ENCODE assay signal across 10 cellular contexts in genomic region chr6:127291495-127291894, GRCh38. TPM values are rescaled to one million over a fixed set of nuclear protein-coding genes. Genes with fewer than 3 reads are reported as not detected.
DNase-seq lines count a peak whose midpoint lies in the region; ATAC-seq lines count a peak whose summit lies in the region.
"Had no signal": no experiment of that assay in that cellular context is flagged by ENCODE, and none has a peak within 500 bp of the region (broad histone marks: within the 10 kb centered on the region; RNA-seq: fewer than 3 reads in every experiment).

No MANE protein-coding gene starts in this region.

- no peaks in the 10 kb centered on the region for H3K27me3 Mint-ChIP-seq in CD8-positive, alpha-beta memory T cell
- H3K27me3 Mint-ChIP-seq in effector memory CD8-positive, alpha-beta T cell, result no peaks in the 10 kb centered on the region

- ATAC-seq in GM19438 (IDR thresholded peaks at IDR 0.05; ENCODE audit: low read depth, unreplicated experiment), result peak; percentile 73
- ATAC-seq in HG03097 (IDR thresholded peaks at IDR 0.05; ENCODE audit: low FRiP score, unreplicated experiment), result peak; percentile 82
- peak; percentile 42 for ATAC-seq in effector memory CD8-positive, alpha-beta T cell (replicated peaks)
- ATAC-seq in left cardiac atrium, result no peak

- no peaks in the 10 kb centered on the region for H3K9me3 ChIP-seq in CD8-positive, alpha-beta memory T cell (ENCODE audit: low read length)

- H3K27ac ChIP-seq in CD8-positive, alpha-beta memory T cell (ENCODE audit: low read depth, low read length), result no peak overlapping the region
- H3K27ac ChIP-seq: KMS-11 had no signal

- peaks cover 35 to 53% (median 50%) of the 10 kb centered on the region in 3 donors for H3K4me1 Mint-ChIP-seq in CD8-positive, alpha-beta memory T cell
- peaks cover 20 to 46% of the 10 kb centered on the region in 2 donors for H3K4me1 Mint-ChIP-seq in effector memory CD8-positive, alpha-beta T cell (ENCODE audit: low read depth in 2 of 2)

- intact Hi-C loops in left cardiac atrium (cut with DNase I), result no loop called here

- no peak overlapping the region for H3K4me3 ChIP-seq in CD8-positive, alpha-beta memory T cell (ENCODE audit: low read length)
- H3K4me3 ChIP-seq: lung had no signal

- in situ Hi-C loops in KBM-7 (cut with MboI; ENCODE audit: low pct_unique_long_range_greater_than_20kb, low sequenced_read_pairs), result no loop called here

- peak overlapping the region; percentile 38 to 91 (median 74) for H3K27ac Mint-ChIP-seq in CD8-positive, alpha-beta memory T cell
- peak overlapping the region; percentile 39 to 88 for H3K27ac Mint-ChIP-seq in effector memory CD8-positive, alpha-beta T cell

- peak overlapping the region; percentile 53 to 76 (median 67) for H3K4me3 Mint-ChIP-seq in CD8-positive, alpha-beta memory T cell
- peak overlapping the region; percentile 58 to 72 for H3K4me3 Mint-ChIP-seq in effector memory CD8-positive, alpha-beta T cell

- H3K36me3 ChIP-seq in CD8-positive, alpha-beta memory T cell (ENCODE audit: insufficient read depth, low read length), result no peaks in the 10 kb centered on the region

- DNase-seq in CD8-positive, alpha-beta memory T cell, result no peak
- no peak for DNase-seq in effector memory CD8-positive, alpha-beta T cell
- DNase-seq in left cardiac atrium, result no peak
- DNase-seq in NCI-H2029 treated with DMSO at 0.1 percent for 48 hours (lab: John Stamatoyannopoulos, UW), result no peak
- DNase-seq in effector CD4-positive, alpha-beta T cell, result no peak
- DNase-seq in KBM-7, result no peak

- CTCF ChIA-PET in CD8-positive, alpha-beta memory T cell (lab: Charles Lee), result interaction anchor here (0.7 to 1.3 kb wide), 6 partner anchors 8 to 1463 kb away, joined by 3 to 9 read pairs (median 4); partner anchors contain the start of gene RNF146

- POLR2A ChIA-PET in CD8-positive, alpha-beta memory T cell (lab: Charles Lee), result no interaction called here

- H3K36me3 Mint-ChIP-seq in CD8-positive, alpha-beta memory T cell, result peaks cover 3 to 43% (median 21%) of the 10 kb centered on the region in 3 donors
- H3K36me3 Mint-ChIP-seq in effector memory CD8-positive, alpha-beta T cell (ENCODE audit: insufficient read depth), result peaks cover 38% of the 10 kb centered on the region

- peaks cover 7% of the 10 kb centered on the region for H3K4me1 ChIP-seq in CD8-positive, alpha-beta memory T cell (ENCODE audit: insufficient read depth, low read length)

- H3K27me3 ChIP-seq in CD8-positive, alpha-beta memory T cell (ENCODE audit: insufficient read depth, low read length, poor library complexity, severe bottlenecking), result no peaks in the 10 kb centered on the region

- no peaks in the 10 kb centered on the region for H3K9me3 Mint-ChIP-seq in CD8-positive, alpha-beta memory T cell
- no peaks in the 10 kb centered on the region for H3K9me3 Mint-ChIP-seq in effector memory CD8-positive, alpha-beta T cell

RNA-seq across cellular contexts. Expression of gene RNF146, which starts 24.8 kb away (rescaled TPM):
- 10 to 100 TPM; 22.0 to 24.3 TPM for total RNA-seq in CD8-positive, alpha-beta memory T cell
- polyA plus RNA-seq in CD8-positive, alpha-beta memory T cell, result 15.9 TPM
- 10 to 100 TPM; 36.8 to 44.9 TPM for total RNA-seq in left cardiac atrium

RNA-seq across cellular contexts. Expression of gene ECHDC1, which starts 51.9 kb away (rescaled TPM):
- total RNA-seq in CD8-positive, alpha-beta memory T cell, result 10 to 100 TPM; 65.0 to 66.3 TPM
- polyA plus RNA-seq in CD8-positive, alpha-beta memory T cell, result 67.7 TPM
- 10 to 100 TPM; 41.1 to 62.9 TPM for total RNA-seq in left cardiac atrium

Comparison
In these comparisons a context has a peak if more than half of its experiments do, and no peak if none do; other contexts are left out.
1. ATAC-seq: peak in GM19438 (single experiment), HG03097 (single experiment) and effector memory CD8-positive, alpha-beta T cell (single experiment); none in left cardiac atrium (0 of 2).